ENCODE assay signal across 10 cellular contexts in the genomic region with DNA sequence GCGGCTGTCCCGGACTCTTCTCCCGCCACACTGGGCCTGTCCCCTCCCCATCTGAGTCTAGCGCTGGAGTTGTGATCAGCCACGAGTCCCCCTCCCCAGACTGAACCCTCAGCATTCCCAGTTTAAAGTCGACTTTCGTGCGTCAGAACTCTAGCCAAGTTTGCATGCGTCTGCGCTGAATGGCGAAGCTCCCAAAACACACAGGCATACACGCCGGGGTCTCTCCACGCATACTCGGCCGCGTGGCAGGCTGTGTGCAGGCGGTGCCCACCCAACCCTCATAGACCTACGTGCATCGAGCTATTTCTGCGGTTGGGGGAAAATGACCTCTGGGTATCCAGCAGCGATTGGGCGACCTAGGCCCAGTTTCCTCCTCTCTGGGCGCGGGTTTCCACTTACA. TPM values are rescaled to one million over a fixed set of nuclear protein-coding genes. Genes with fewer than 3 reads are reported as not detected.
DNase-seq lines count a peak whose midpoint lies in the region; ATAC-seq and TF ChIP-seq lines count a peak whose summit lies in the region.
"Had no signal": no experiment of that assay in that cellular context is flagged by ENCODE, and none has a peak within 500 bp of the region (broad histone marks: within the 10 kb centered on the region; RNA-seq: fewer than 3 reads in every experiment).

No MANE protein-coding gene starts in this region.

- no peaks in the 10 kb centered on the region for H3K9me3 ChIP-seq in CD4-positive, alpha-beta T cell (ENCODE audit: control insufficient read depth, low read length)
- H3K9me3 ChIP-seq: SJSA1 had no signal

- H3K27ac Mint-ChIP-seq in CD4-positive, alpha-beta T cell = no peak overlapping the region
- H3K27ac Mint-ChIP-seq in activated naive CD8-positive, alpha-beta T cell treated with anti-CD3 and anti-CD28 coated beads, Interleukin-2, amount 50 U/mL, for 24 hours = no peak overlapping the region
- H3K27ac Mint-ChIP-seq in nephron (no peak overlapping the region), endothelial cell (ENCODE audit: unreplicated experiment) (no peak overlapping the region)

- peak overlapping the region; percentile 77 for H3K4me3 ChIP-seq in GM12875 (ENCODE audit: low read depth, low read length)
- H3K4me3 ChIP-seq: SJSA1 had no signal

- peak overlapping the region; percentile 83 for H3K4me3 Mint-ChIP-seq in CD4-positive, alpha-beta T cell
- H3K4me3 Mint-ChIP-seq in activated naive CD8-positive, alpha-beta T cell treated with anti-CD3 and anti-CD28 coated beads, Interleukin-2, amount 50 U/mL, for 24 hours = peak overlapping the region; percentile 24
- peak overlapping the region; percentile 59 to 68 (median 61) for H3K4me3 Mint-ChIP-seq in nephron
- no peak overlapping the region for H3K4me3 Mint-ChIP-seq in endothelial cell (ENCODE audit: unreplicated experiment)

- H3K27me3 Mint-ChIP-seq in CD4-positive, alpha-beta T cell = peaks cover 90% of the 10 kb centered on the region
- peaks cover 75% of the 10 kb centered on the region for H3K27me3 Mint-ChIP-seq in activated naive CD8-positive, alpha-beta T cell treated with anti-CD3 and anti-CD28 coated beads, Interleukin-2, amount 50 U/mL, for 24 hours
- H3K27me3 Mint-ChIP-seq in nephron (ENCODE audit: low read depth) (peaks cover 97% of the 10 kb centered on the region), endothelial cell (ENCODE audit: unreplicated experiment) (peaks cover 15% of the 10 kb centered on the region)

- ATAC-seq in CD4-positive, alpha-beta T cell (ENCODE audit: poor library complexity) = no peak
- ATAC-seq in activated naive CD8-positive, alpha-beta T cell treated with anti-CD3 and anti-CD28 coated beads, Interleukin-2, amount 50 U/mL, for 24 hours = no peak
- no peak for ATAC-seq in HG03159 (IDR thresholded peaks at IDR 0.05; ENCODE audit: unreplicated experiment)

- POLR2A ChIA-PET in CD4-positive, alpha-beta T cell (lab: Charles Lee) = interaction anchor here (1.3 kb wide), 1 partner anchor 21 kb away, joined by 8 read pairs; a partner anchor contains a TSS

- no peaks in the 10 kb centered on the region for H3K36me3 Mint-ChIP-seq in CD4-positive, alpha-beta T cell (ENCODE audit: low read depth)
- no peaks in the 10 kb centered on the region for H3K36me3 Mint-ChIP-seq in activated naive CD8-positive, alpha-beta T cell treated with anti-CD3 and anti-CD28 coated beads, Interleukin-2, amount 50 U/mL, for 24 hours (ENCODE audit: low read depth)
- no peaks in the 10 kb centered on the region for H3K36me3 Mint-ChIP-seq in nephron (ENCODE audit: low read depth)
- no peaks in the 10 kb centered on the region for H3K36me3 Mint-ChIP-seq in endothelial cell (ENCODE audit: low read depth, unreplicated experiment)

- H3K9me3 Mint-ChIP-seq in CD4-positive, alpha-beta T cell = no peaks in the 10 kb centered on the region
- no peaks in the 10 kb centered on the region for H3K9me3 Mint-ChIP-seq in activated naive CD8-positive, alpha-beta T cell treated with anti-CD3 and anti-CD28 coated beads, Interleukin-2, amount 50 U/mL, for 24 hours
- H3K9me3 Mint-ChIP-seq in nephron (no peaks in the 10 kb centered on the region), endothelial cell (ENCODE audit: unreplicated experiment) (no peaks in the 10 kb centered on the region)

- CTCF ChIA-PET in CD4-positive, alpha-beta T cell (lab: Charles Lee) = interaction anchor here (0.7 to 2.3 kb wide), 9 partner anchors 8 to 247 kb away, joined by 3 to 11 read pairs (median 3); a partner anchor contains a TSS

- DNase-seq in CD4-positive, alpha-beta T cell = no peak
- no peak for DNase-seq in activated naive CD8-positive, alpha-beta T cell treated with anti-CD3 and anti-CD28 coated beads, Interleukin-2, amount 50 U/mL, for 24 hours
- DNase-seq in NCI-H524 (lab: John Stamatoyannopoulos, UW) (no peak), endothelial cell (ENCODE audit: low spot score) (no peak), nucleus accumbens (lab: John Stamatoyannopoulos, UW) (no peak)

- H3K4me1 Mint-ChIP-seq in CD4-positive, alpha-beta T cell (ENCODE audit: low read depth) = peaks cover 36% of the 10 kb centered on the region
- H3K4me1 Mint-ChIP-seq in activated naive CD8-positive, alpha-beta T cell treated with anti-CD3 and anti-CD28 coated beads, Interleukin-2, amount 50 U/mL, for 24 hours = peaks cover 28% of the 10 kb centered on the region
- H3K4me1 Mint-ChIP-seq in nephron = peaks cover 31% of the 10 kb centered on the region
- peaks cover 19% of the 10 kb centered on the region for H3K4me1 Mint-ChIP-seq in endothelial cell (ENCODE audit: unreplicated experiment)

- intact Hi-C loops in CD4-positive, alpha-beta T cell (cut with DNase I, micrococcal nuclease) = loop anchor here (1.0 to 5.0 kb wide), 8 partner anchors 91 to 1254 kb away; no protein-coding TSS in a partner anchor

- no peak for TF ChIP-seq CTCF in CD4-positive, alpha-beta T cell (IDR thresholded peaks at IDR 0.05)
- no peak for TF ChIP-seq CTCF in GM12875 (IDR thresholded peaks at IDR 0.05; ENCODE audit: borderline replicate concordance, insufficient read depth, low read depth, low read length)
- TF ChIP-seq CTCF in nephron (IDR thresholded peaks at IDR 0.05; ENCODE audit: unreplicated experiment in 3 of 3) = no peak
- no peak for TF ChIP-seq CTCF in endothelial cell (IDR thresholded peaks at IDR 0.05; ENCODE audit: unreplicated experiment)

- H3K27ac ChIP-seq in CD4-positive, alpha-beta T cell (ENCODE audit: low read depth, low read length) = no peak overlapping the region
- H3K27ac ChIP-seq: SJSA1 had no signal

- H3K27me3 ChIP-seq in CD4-positive, alpha-beta T cell (ENCODE audit: control insufficient read depth, insufficient read depth, low read length) = peaks cover 81% of the 10 kb centered on the region

RNA-seq across cellular contexts. Expression of a gene that starts 2.3 kb away (rescaled TPM):
- under 1 TPM in 1 of 2 experiments, not detected in 1; 0.34 TPM for total RNA-seq in CD4-positive, alpha-beta T cell
- not detected for total RNA-seq in endothelial cell (ENCODE audit: unreplicated experiment)
- total RNA-seq: endothelial cell of umbilical vein had no signal

RNA-seq across cellular contexts. Expression of a gene that starts 14.4 kb away (rescaled TPM):
- total RNA-seq in CD4-positive, alpha-beta T cell = not detected
- total RNA-seq in endothelial cell (ENCODE audit: unreplicated experiment) = not detected
- total RNA-seq: endothelial cell of umbilical vein had no signal

RNA-seq across cellular contexts. Expression of a gene that starts 20.7 kb away (rescaled TPM):
- 100 to 1,000 TPM; 167 to 178 TPM for total RNA-seq in CD4-positive, alpha-beta T cell
- total RNA-seq in endothelial cell (ENCODE audit: unreplicated experiment) = 107 TPM
